In the genomic region with DNA sequence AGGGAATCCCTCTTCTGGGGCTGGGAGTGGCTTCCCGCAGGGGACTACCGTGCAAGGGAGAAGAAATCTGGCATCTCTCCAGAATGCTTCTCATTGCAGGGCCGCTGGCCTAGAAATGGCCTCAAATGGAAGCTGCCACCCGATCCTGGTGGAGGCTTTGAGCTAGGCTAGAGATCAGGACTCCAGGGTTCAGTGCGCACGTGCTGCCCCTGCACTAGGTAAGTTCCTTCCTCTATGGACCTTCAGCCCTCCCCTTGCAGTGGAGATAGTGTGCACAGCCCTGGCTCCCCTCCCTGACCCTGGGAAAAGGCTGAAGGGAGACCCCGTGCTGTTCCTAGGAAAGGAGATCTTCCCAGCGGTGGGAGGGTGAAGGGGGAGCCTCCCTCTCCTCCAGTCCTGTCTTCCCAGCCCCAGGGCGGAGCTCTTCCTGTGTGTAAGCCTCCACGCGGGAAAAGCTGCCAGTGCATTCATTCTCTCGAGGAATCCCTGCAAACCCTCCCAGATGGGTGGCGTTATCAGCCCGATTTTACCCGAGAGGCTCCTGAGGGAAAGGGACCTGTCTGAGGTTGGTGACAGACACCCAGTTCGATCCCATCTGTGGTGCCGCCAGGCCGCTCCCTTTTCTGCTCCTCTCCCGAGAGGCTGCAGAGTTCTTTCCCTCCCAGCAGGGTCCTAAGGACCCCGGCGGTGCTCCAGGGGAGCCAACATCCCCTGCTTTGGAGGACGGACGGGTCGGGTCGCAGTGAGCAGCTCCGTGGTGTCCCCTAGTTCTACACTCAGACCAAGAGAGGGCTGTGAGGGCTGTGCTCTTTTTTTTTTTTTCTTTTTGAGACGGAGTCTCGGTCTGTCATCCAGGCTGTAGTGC, we compare ENCODE assay signal across 8 cellular contexts. TPM values are rescaled to one million over a fixed set of nuclear protein-coding genes. Genes with fewer than 3 reads are reported as not detected.
DNase-seq lines count a peak whose midpoint lies in the region; ATAC-seq and TF ChIP-seq lines count a peak whose summit lies in the region.

No MANE protein-coding gene starts in this region.

- H4K20me1 ChIP-seq in GM23338 (replicated peaks; ENCODE audit: insufficient read depth), result no peaks in the 10 kb centered on the region

- H3K4me2 ChIP-seq in GM23338, result peak overlapping the region; percentile 90

- peak overlapping the region; percentile 66; the same call in 1 of the 2 replicates for H2AFZ ChIP-seq in GM23338

- ATAC-seq in GM23338 (peak; percentile 18), GM18519 (IDR thresholded peaks at IDR 0.05; ENCODE audit: low FRiP score, unreplicated experiment) (no peak)
- no peak for ATAC-seq in central memory CD8-positive, alpha-beta T cell (replicated peaks; ENCODE audit: extremely low read depth, poor library complexity, severe bottlenecking)

- H3K27ac Mint-ChIP-seq in GM23338 (no peak overlapping the region), nephron (peak overlapping the region in 1 of 3 experiments; percentile 65)
- peak overlapping the region; percentile 25 for H3K27ac Mint-ChIP-seq in central memory CD8-positive, alpha-beta T cell (ENCODE audit: low read depth)

- no peaks in the 10 kb centered on the region for H3K9me2 ChIP-seq in GM23338 (ENCODE audit: insufficient read depth)

- H3K79me2 ChIP-seq in GM23338 (replicated peaks; ENCODE audit: insufficient read depth), result no peaks in the 10 kb centered on the region

- peaks cover 24% of the 10 kb centered on the region for H3K4me1 Mint-ChIP-seq in GM23338
- no peaks in the 10 kb centered on the region for H3K4me1 Mint-ChIP-seq in central memory CD8-positive, alpha-beta T cell
- H3K4me1 Mint-ChIP-seq in nephron, result peaks cover 9% of the 10 kb centered on the region

- H3K36me3 ChIP-seq in GM23338 (ENCODE audit: insufficient read depth), result no peaks in the 10 kb centered on the region

- no peak overlapping the region for H3K27ac ChIP-seq in GM23338 (ENCODE audit: low read depth)

- in situ Hi-C loops in KBM-7 (cut with MboI; ENCODE audit: low pct_unique_long_range_greater_than_20kb, low sequenced_read_pairs), result no loop called here

- H3K9me3 Mint-ChIP-seq in GM23338 (no peaks in the 10 kb centered on the region), nephron (no peaks in the 10 kb centered on the region)
- no peaks in the 10 kb centered on the region for H3K9me3 Mint-ChIP-seq in central memory CD8-positive, alpha-beta T cell

- peaks cover 17% of the 10 kb centered on the region; the same call in 1 of the 2 replicates for H3F3A ChIP-seq in GM23338 (replicated peaks; ENCODE audit: low read depth)

- peaks cover 42% of the 10 kb centered on the region for H3K27me3 Mint-ChIP-seq in GM23338 (ENCODE audit: insufficient read depth, low read depth, poor library complexity)
- peaks cover 40% of the 10 kb centered on the region for H3K27me3 Mint-ChIP-seq in central memory CD8-positive, alpha-beta T cell
- peaks cover 10% of the 10 kb centered on the region for H3K27me3 Mint-ChIP-seq in nephron (ENCODE audit: low read depth)

- DNase-seq in GM23338 (ENCODE audit: low spot score) (no peak), NCI-H2196 treated with DMSO at 0.1 percent for 48 hours (lab: John Stamatoyannopoulos, UW; ENCODE audit: unreplicated experiment) (peak; percentile 29), SKM-1 (lab: John Stamatoyannopoulos, UW; ENCODE audit: unreplicated experiment) (no peak), GM10266 (ENCODE audit: extremely low spot score) (no peak), KBM-7 (no peak)
- DNase-seq in central memory CD8-positive, alpha-beta T cell (ENCODE audit: low spot score in 2 of 2), result no peak

- H3K4me3 ChIP-seq in GM23338, result peak overlapping the region; percentile 83; the same call in 1 of the 2 replicates

- H3K4me1 ChIP-seq in GM23338 (ENCODE audit: insufficient read depth), result peaks cover 15% of the 10 kb centered on the region; the same call in 1 of the 2 replicates

- peaks cover 70% of the 10 kb centered on the region for H3K27me3 ChIP-seq in GM23338 (ENCODE audit: insufficient read depth)

- peak overlapping the region; percentile 66; the same call in 2 of the 3 replicates for H3K4me3 Mint-ChIP-seq in GM23338
- peak overlapping the region; percentile 80 for H3K4me3 Mint-ChIP-seq in central memory CD8-positive, alpha-beta T cell
- peak overlapping the region; percentile 80 to 86 (median 84) for H3K4me3 Mint-ChIP-seq in nephron

- H3K36me3 Mint-ChIP-seq in GM23338 (ENCODE audit: low read depth), result no peaks in the 10 kb centered on the region
- H3K36me3 Mint-ChIP-seq in central memory CD8-positive, alpha-beta T cell (ENCODE audit: insufficient read depth), result peaks cover 3% of the 10 kb centered on the region
- peaks cover under 1% of the 10 kb centered on the region for H3K36me3 Mint-ChIP-seq in nephron (ENCODE audit: low read depth)

- TF ChIP-seq CTCF in GM23338 (conservative IDR thresholded peaks at IDR 0.05; ENCODE audit: low read depth in 2 of 2), result no peak
- no peak for TF ChIP-seq CTCF in nephron (IDR thresholded peaks at IDR 0.05; ENCODE audit: unreplicated experiment in 3 of 3)
- TF ChIP-seq CTCF in GM10266 (IDR thresholded peaks at IDR 0.05; ENCODE audit: control insufficient read depth, insufficient read depth, low read depth, missing control alignments), result no peak

TF ChIP-seq in GM23338, 12 proteins besides CTCF, POLR2A, EP300 and RAD21 (continues in another document):
- TF ChIP-seq ZNF114 (CRISPR knock-in tag; IDR thresholded peaks at IDR 0.05) (no peak), EZH2phosphoT487 (IDR thresholded peaks at IDR 0.05; ENCODE audit: unreplicated experiment) (no peak), NANOG (IDR thresholded peaks at IDR 0.05; ENCODE audit: borderline replicate concordance) (no peak), ZNF331 (CRISPR knock-in tag; IDR thresholded peaks at IDR 0.05; ENCODE audit: low read depth) (no peak)
- TF ChIP-seq, protein P1, sequence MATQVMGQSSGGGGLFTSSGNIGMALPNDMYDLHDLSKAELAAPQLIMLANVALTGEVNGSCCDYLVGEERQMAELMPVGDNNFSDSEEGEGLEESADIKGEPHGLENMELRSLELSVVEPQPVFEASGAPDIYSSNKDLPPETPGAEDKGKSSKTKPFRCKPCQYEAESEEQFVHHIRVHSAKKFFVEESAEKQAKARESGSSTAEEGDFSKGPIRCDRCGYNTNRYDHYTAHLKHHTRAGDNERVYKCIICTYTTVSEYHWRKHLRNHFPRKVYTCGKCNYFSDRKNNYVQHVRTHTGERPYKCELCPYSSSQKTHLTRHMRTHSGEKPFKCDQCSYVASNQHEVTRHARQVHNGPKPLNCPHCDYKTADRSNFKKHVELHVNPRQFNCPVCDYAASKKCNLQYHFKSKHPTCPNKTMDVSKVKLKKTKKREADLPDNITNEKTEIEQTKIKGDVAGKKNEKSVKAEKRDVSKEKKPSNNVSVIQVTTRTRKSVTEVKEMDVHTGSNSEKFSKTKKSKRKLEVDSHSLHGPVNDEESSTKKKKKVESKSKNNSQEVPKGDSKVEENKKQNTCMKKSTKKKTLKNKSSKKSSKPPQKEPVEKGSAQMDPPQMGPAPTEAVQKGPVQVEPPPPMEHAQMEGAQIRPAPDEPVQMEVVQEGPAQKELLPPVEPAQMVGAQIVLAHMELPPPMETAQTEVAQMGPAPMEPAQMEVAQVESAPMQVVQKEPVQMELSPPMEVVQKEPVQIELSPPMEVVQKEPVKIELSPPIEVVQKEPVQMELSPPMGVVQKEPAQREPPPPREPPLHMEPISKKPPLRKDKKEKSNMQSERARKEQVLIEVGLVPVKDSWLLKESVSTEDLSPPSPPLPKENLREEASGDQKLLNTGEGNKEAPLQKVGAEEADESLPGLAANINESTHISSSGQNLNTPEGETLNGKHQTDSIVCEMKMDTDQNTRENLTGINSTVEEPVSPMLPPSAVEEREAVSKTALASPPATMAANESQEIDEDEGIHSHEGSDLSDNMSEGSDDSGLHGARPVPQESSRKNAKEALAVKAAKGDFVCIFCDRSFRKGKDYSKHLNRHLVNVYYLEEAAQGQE (IDR thresholded peaks at IDR 0.05; ENCODE audit: unreplicated experiment), result no peak

RNA-seq across cellular contexts. Expression of a gene that starts 1.4 kb away (rescaled TPM):
- total RNA-seq in GM23338 (2014; rRNA removed; shearing (Covaris generic)), result 5.6 and 7.9 TPM in 2 replicates
- polyA plus RNA-seq in GM23338 (2016; fragmentation: Nextera tagmentation; extraction: Ambion mirVana), result 2.7 TPM in 2 replicates

RNA-seq across cellular contexts. Expression of a gene that starts 36.5 kb away (rescaled TPM):
- 23.5 and 26.9 TPM in 2 replicates for total RNA-seq in GM23338 (2014; rRNA removed; shearing (Covaris generic))
- polyA plus RNA-seq in GM23338 (2016; fragmentation: Nextera tagmentation; extraction: Ambion mirVana), result 13.2 and 17.5 TPM in 2 replicates

RNA-seq across cellular contexts. Expression of a gene that starts 48.1 kb away (rescaled TPM):
- total RNA-seq in GM23338 (2014; rRNA removed; shearing (Covaris generic)), result 45.3 and 47.8 TPM in 2 replicates
- polyA plus RNA-seq in GM23338 (2016; fragmentation: Nextera tagmentation; extraction: Ambion mirVana), result 27.9 and 28.6 TPM in 2 replicates
